ENCODE assay signal across 7 cellular contexts in genomic region chr2:105373895-105374401, GRCh38. TPM values are rescaled to one million over a fixed set of nuclear protein-coding genes. Genes with fewer than 3 reads are reported as not detected.
DNase-seq lines count a peak whose midpoint lies in the region; ATAC-seq, FAIRE-seq and TF ChIP-seq lines count a peak whose summit lies in the region.

No MANE protein-coding gene starts in this region.

- H3K27ac ChIP-seq in ovary = peak overlapping the region; percentile 79 to 98

- no peak overlapping the region for H3K4me3 ChIP-seq in ovary

- H3K9me3 ChIP-seq in ovary = no peaks in the 10 kb centered on the region

- TF ChIP-seq EP300 in ovary (IDR thresholded peaks at IDR 0.05) = no peak

- H3K27ac Mint-ChIP-seq in activated naive CD8-positive, alpha-beta T cell treated with anti-CD3 and anti-CD28 coated beads for 36 hours = peak overlapping the region; percentile 78

- H3K4me1 Mint-ChIP-seq in activated naive CD8-positive, alpha-beta T cell treated with anti-CD3 and anti-CD28 coated beads for 36 hours = peaks cover 10% of the 10 kb centered on the region

- peaks cover 44% of the 10 kb centered on the region for H3K4me1 ChIP-seq in ovary (ENCODE audit: insufficient read depth)

- no peak for TF ChIP-seq CTCF in ovary (IDR thresholded peaks at IDR 0.05)

- no peaks in the 10 kb centered on the region for H3K9me3 Mint-ChIP-seq in activated naive CD8-positive, alpha-beta T cell treated with anti-CD3 and anti-CD28 coated beads for 36 hours

- no peaks in the 10 kb centered on the region for H3K36me3 Mint-ChIP-seq in activated naive CD8-positive, alpha-beta T cell treated with anti-CD3 and anti-CD28 coated beads for 36 hours

- no peaks in the 10 kb centered on the region for H3K36me3 ChIP-seq in ovary

- FAIRE-seq in GM19239 (lab: Jason Lieb, UNC) = peak; percentile 59

- intact Hi-C loops in ovary (cut with DNase I) = loop anchor here in 2 of 4 donors (5.0 kb wide), 1 partner anchor 143 kb away; no protein-coding TSS in a partner anchor

- no peak for TF ChIP-seq POLR2A in ovary (IDR thresholded peaks at IDR 0.05)

- DNase-seq in GM19239 (ENCODE audit: insufficient read length, low spot score) = peak; percentile 24
- DNase-seq in activated naive CD8-positive, alpha-beta T cell treated with anti-CD3 and anti-CD28 coated beads for 36 hours = no peak
- DNase-seq in ovary = peak in 2 of 5 donors; percentile 15 to 57
- no peak for DNase-seq in inferior parietal cortex (ENCODE audit: extremely low spot score)
- no peak for DNase-seq in NCI-H510A treated with DMSO at 0.1 percent for 48 hours (lab: John Stamatoyannopoulos, UW)
- DNase-seq in NCI-H1105 treated with DMSO at 0.1 percent for 48 hours (lab: John Stamatoyannopoulos, UW) = no peak

- peak; percentile 81 for ATAC-seq in HG02840 (IDR thresholded peaks at IDR 0.05; ENCODE audit: low FRiP score, unreplicated experiment)

- no peaks in the 10 kb centered on the region for H3K27me3 Mint-ChIP-seq in activated naive CD8-positive, alpha-beta T cell treated with anti-CD3 and anti-CD28 coated beads for 36 hours

- WGBS in ovary, 3 donors = 14 to 43% (median 33%) methylated on average over 9 of the region's 9 CpGs

- no peaks in the 10 kb centered on the region for H3K27me3 ChIP-seq in ovary

- H3K4me3 Mint-ChIP-seq in activated naive CD8-positive, alpha-beta T cell treated with anti-CD3 and anti-CD28 coated beads for 36 hours = peak overlapping the region; percentile 12

RNA-seq across cellular contexts. Expression of gene FHL2, which starts 24.9 kb away (rescaled TPM):
- total RNA-seq in activated naive CD8-positive, alpha-beta T cell treated with anti-CD3 and anti-CD28 coated beads for 36 hours = 1 to 10 TPM; 4.7 to 5.1 TPM
- 1,000 to 10,000 TPM in 1 of 7 donors, 100 to 1,000 TPM in 6; 300 to 1,049 (median 495) TPM for total RNA-seq in ovary
- polyA plus RNA-seq in ovary = 100 to 1,000 TPM; 320 to 628 TPM

RNA-seq across cellular contexts. Expression of gene C2orf49, which starts 36.6 kb away (rescaled TPM):
- 10 to 100 TPM; 19.0 to 22.4 TPM for total RNA-seq in activated naive CD8-positive, alpha-beta T cell treated with anti-CD3 and anti-CD28 coated beads for 36 hours
- total RNA-seq in ovary = 10 to 100 TPM; 12.9 to 32.5 (median 20.3) TPM
- 10 to 100 TPM; 12.6 to 27.2 TPM for polyA plus RNA-seq in ovary

RNA-seq across cellular contexts. Expression of gene TGFBRAP1, which starts 44.4 kb away (rescaled TPM):
- 10 to 100 TPM; 28.7 to 30.1 TPM for total RNA-seq in activated naive CD8-positive, alpha-beta T cell treated with anti-CD3 and anti-CD28 coated beads for 36 hours
- total RNA-seq in ovary = 10 to 100 TPM; 13.4 to 19.1 (median 17.3) TPM
- polyA plus RNA-seq in ovary = 10 to 100 TPM in 1 of 2 donors, 1 to 10 TPM in 1; 7.2 to 10.4 TPM

Comparison
In these comparisons a context has a peak if more than half of its experiments do, and no peak if none do; other contexts are left out.
1. RNA of gene FHL2, which starts 24.9 kb away (total RNA-seq): 300 to 1,049 TPM in ovary; 4.7 to 5.1 TPM in activated naive CD8-positive, alpha-beta T cell treated with anti-CD3 and anti-CD28 coated beads for 36 hours; every median in the first group is over 10 times any median in the second.